Comparison of ENCODE assay signal across 2 cellular contexts in the genomic region with DNA sequence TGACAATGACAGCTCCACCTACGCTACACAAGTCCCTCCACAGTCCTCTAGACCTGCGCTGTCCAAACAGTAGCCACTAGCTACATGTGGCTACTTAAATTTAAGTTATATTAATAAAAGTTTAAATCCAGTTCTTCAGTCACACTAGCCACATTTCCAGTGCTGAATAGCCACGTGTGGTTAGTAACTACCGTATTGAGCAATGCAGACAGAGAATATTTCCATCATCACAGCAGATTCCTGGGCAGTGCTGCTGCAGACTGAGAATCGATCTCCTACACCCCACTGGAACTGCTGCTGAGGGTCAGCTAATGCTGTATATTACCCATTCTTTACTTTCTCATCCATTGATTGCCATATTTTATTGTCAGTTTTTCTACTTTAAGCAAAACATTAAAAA.
TF ChIP-seq lines count a peak whose summit lies in the region.

No MANE protein-coding gene starts in this region.

TF ChIP-seq in liver, 16 proteins besides CTCF, POLR2A, EP300 and RAD21:
- TF ChIP-seq SP1 (IDR thresholded peaks at IDR 0.05) = peak; percentile 56
- TF ChIP-seq HNF4A (conservative IDR thresholded peaks at IDR 0.05) = peak; percentile 43 to 58
- TF ChIP-seq TAF1 (conservative IDR thresholded peaks at IDR 0.05) = no peak
- TF ChIP-seq HNF4G (IDR thresholded peaks at IDR 0.05) = no peak
- TF ChIP-seq EGR1 (IDR thresholded peaks at IDR 0.05; ENCODE audit: low read depth in 2 of 2) = peak in 1 of 2 donors; percentile 30
- no peak for TF ChIP-seq FOXA2 (IDR thresholded peaks at IDR 0.05)
- TF ChIP-seq YY1 (IDR thresholded peaks at IDR 0.05) = no peak
- TF ChIP-seq, protein P1, sequence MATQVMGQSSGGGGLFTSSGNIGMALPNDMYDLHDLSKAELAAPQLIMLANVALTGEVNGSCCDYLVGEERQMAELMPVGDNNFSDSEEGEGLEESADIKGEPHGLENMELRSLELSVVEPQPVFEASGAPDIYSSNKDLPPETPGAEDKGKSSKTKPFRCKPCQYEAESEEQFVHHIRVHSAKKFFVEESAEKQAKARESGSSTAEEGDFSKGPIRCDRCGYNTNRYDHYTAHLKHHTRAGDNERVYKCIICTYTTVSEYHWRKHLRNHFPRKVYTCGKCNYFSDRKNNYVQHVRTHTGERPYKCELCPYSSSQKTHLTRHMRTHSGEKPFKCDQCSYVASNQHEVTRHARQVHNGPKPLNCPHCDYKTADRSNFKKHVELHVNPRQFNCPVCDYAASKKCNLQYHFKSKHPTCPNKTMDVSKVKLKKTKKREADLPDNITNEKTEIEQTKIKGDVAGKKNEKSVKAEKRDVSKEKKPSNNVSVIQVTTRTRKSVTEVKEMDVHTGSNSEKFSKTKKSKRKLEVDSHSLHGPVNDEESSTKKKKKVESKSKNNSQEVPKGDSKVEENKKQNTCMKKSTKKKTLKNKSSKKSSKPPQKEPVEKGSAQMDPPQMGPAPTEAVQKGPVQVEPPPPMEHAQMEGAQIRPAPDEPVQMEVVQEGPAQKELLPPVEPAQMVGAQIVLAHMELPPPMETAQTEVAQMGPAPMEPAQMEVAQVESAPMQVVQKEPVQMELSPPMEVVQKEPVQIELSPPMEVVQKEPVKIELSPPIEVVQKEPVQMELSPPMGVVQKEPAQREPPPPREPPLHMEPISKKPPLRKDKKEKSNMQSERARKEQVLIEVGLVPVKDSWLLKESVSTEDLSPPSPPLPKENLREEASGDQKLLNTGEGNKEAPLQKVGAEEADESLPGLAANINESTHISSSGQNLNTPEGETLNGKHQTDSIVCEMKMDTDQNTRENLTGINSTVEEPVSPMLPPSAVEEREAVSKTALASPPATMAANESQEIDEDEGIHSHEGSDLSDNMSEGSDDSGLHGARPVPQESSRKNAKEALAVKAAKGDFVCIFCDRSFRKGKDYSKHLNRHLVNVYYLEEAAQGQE (IDR thresholded peaks at IDR 0.05) = peak; percentile 97
- no peak for TF ChIP-seq NR2F2 (IDR thresholded peaks at IDR 0.05)
- TF ChIP-seq, protein P2, sequence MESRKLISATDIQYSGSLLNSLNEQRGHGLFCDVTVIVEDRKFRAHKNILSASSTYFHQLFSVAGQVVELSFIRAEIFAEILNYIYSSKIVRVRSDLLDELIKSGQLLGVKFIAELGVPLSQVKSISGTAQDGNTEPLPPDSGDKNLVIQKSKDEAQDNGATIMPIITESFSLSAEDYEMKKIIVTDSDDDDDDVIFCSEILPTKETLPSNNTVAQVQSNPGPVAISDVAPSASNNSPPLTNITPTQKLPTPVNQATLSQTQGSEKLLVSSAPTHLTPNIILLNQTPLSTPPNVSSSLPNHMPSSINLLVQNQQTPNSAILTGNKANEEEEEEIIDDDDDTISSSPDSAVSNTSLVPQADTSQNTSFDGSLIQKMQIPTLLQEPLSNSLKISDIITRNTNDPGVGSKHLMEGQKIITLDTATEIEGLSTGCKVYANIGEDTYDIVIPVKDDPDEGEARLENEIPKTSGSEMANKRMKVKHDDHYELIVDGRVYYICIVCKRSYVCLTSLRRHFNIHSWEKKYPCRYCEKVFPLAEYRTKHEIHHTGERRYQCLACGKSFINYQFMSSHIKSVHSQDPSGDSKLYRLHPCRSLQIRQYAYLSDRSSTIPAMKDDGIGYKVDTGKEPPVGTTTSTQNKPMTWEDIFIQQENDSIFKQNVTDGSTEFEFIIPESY (IDR thresholded peaks at IDR 0.05) = peak; percentile 40
- TF ChIP-seq, protein P3, sequence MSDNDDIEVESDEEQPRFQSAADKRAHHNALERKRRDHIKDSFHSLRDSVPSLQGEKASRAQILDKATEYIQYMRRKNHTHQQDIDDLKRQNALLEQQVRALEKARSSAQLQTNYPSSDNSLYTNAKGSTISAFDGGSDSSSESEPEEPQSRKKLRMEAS (IDR thresholded peaks at IDR 0.05) = peak; percentile 82
- TF ChIP-seq, protein P4, sequence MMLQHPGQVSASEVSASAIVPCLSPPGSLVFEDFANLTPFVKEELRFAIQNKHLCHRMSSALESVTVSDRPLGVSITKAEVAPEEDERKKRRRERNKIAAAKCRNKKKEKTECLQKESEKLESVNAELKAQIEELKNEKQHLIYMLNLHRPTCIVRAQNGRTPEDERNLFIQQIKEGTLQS (IDR thresholded peaks at IDR 0.05) = peak; percentile 15
- TF ChIP-seq GABPA (IDR thresholded peaks at IDR 0.05 in 1 of 2, conservative IDR thresholded peaks at IDR 0.05 in 1 of 2) = no peak
- TF ChIP-seq FOXA1 (IDR thresholded peaks at IDR 0.05) = no peak
- peak; percentile 32 to 77 for TF ChIP-seq RXRA (IDR thresholded peaks at IDR 0.05)
- no peak for TF ChIP-seq JUND (IDR thresholded peaks at IDR 0.05)

TF ChIP-seq in HepG2, 621 proteins besides CTCF, POLR2A, EP300 and RAD21:
- TF ChIP-seq ZBTB3 (CRISPR knock-in tag; IDR thresholded peaks at IDR 0.05; ENCODE audit: borderline replicate concordance, low read depth) (no peak), FOXJ3 (CRISPR knock-in tag; IDR thresholded peaks at IDR 0.05; ENCODE audit: borderline replicate concordance) (no peak), TAF1 (CRISPR knock-in tag; IDR thresholded peaks at IDR 0.05) (no peak), ZNF777 (CRISPR knock-in tag; IDR thresholded peaks at IDR 0.05) (no peak), ZNF569 (CRISPR knock-in tag; IDR thresholded peaks at IDR 0.05; ENCODE audit: borderline replicate concordance) (no peak), HHEX (CRISPR knock-in tag; IDR thresholded peaks at IDR 0.05) (no peak)
- TF ChIP-seq, protein P5, sequence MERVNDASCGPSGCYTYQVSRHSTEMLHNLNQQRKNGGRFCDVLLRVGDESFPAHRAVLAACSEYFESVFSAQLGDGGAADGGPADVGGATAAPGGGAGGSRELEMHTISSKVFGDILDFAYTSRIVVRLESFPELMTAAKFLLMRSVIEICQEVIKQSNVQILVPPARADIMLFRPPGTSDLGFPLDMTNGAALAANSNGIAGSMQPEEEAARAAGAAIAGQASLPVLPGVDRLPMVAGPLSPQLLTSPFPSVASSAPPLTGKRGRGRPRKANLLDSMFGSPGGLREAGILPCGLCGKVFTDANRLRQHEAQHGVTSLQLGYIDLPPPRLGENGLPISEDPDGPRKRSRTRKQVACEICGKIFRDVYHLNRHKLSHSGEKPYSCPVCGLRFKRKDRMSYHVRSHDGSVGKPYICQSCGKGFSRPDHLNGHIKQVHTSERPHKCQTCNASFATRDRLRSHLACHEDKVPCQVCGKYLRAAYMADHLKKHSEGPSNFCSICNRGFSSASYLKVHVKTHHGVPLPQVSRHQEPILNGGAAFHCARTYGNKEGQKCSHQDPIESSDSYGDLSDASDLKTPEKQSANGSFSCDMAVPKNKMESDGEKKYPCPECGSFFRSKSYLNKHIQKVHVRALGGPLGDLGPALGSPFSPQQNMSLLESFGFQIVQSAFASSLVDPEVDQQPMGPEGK (CRISPR knock-in tag; IDR thresholded peaks at IDR 0.05) = no peak
- TF ChIP-seq, protein P6, sequence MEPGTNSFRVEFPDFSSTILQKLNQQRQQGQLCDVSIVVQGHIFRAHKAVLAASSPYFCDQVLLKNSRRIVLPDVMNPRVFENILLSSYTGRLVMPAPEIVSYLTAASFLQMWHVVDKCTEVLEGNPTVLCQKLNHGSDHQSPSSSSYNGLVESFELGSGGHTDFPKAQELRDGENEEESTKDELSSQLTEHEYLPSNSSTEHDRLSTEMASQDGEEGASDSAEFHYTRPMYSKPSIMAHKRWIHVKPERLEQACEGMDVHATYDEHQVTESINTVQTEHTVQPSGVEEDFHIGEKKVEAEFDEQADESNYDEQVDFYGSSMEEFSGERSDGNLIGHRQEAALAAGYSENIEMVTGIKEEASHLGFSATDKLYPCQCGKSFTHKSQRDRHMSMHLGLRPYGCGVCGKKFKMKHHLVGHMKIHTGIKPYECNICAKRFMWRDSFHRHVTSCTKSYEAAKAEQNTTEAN (CRISPR knock-in tag; conservative IDR thresholded peaks at IDR 0.05) = no peak
